ENCODE assay signal across 19 cellular contexts in genomic region chr7:146865696-146866095, GRCh38.
DNase-seq lines count a peak whose midpoint lies in the region; FAIRE-seq and TF ChIP-seq lines count a peak whose summit lies in the region.
"Had no signal": no experiment of that assay in that cellular context is flagged by ENCODE, and none has a peak within 500 bp of the region (broad histone marks: within the 10 kb centered on the region; RNA-seq: fewer than 3 reads in every experiment).

No MANE protein-coding gene starts in this region.

- TF ChIP-seq POLR2A in GM12892 (IDR thresholded peaks at IDR 0.05; ENCODE audit: low read depth, low read length) = no peak

- FAIRE-seq in D721Med (lab: Jason Lieb, UNC) = peak; percentile 53
- FAIRE-seq in GM12892 (lab: Jason Lieb, UNC) = no peak
- FAIRE-seq in GM19239 (lab: Jason Lieb, UNC) = no peak
- FAIRE-seq: G401.6, GM12891, GM18507 had no signal

- no peak for DNase-seq in D721Med (ENCODE audit: insufficient read length, low spot score)
- DNase-seq in globus pallidus (ENCODE audit: low spot score) = peak; percentile 15
- peak; percentile 78 for DNase-seq in pons (ENCODE audit: low spot score)
- no peak for DNase-seq in GM12892 (ENCODE audit: insufficient read length)
- no peak for DNase-seq in NCI-H446 treated with DMSO at 0.1 percent for 48 hours (lab: John Stamatoyannopoulos, UW)
- no peak for DNase-seq in GM19239 (ENCODE audit: insufficient read length, low spot score)
- DNase-seq: 8988T; ACHN; BE2C; C1 segment of cervical spinal cord; CD4-positive, alpha-beta memory T cell; CD4-positive, CD25-positive, alpha-beta regulatory T cell; CD8-positive, alpha-beta memory T cell; COR-L47; DMS79 treated with DMSO at 0.1 percent for 48 hours; GF-D8 had no signal

- no peak for TF ChIP-seq CTCF in D721Med (IDR thresholded peaks at IDR 0.05; ENCODE audit: insufficient read depth, missing control alignments)

Comparison
In these comparisons a context has a peak if more than half of its experiments do, and no peak if none do; other contexts are left out.
1. DNase-seq: peak in globus pallidus (single experiment) and pons (single experiment); none in D721Med (single experiment), GM12892 (single experiment), NCI-H446 treated with DMSO at 0.1 percent for 48 hours (single experiment) and GM19239 (single experiment).